In the genomic region with DNA sequence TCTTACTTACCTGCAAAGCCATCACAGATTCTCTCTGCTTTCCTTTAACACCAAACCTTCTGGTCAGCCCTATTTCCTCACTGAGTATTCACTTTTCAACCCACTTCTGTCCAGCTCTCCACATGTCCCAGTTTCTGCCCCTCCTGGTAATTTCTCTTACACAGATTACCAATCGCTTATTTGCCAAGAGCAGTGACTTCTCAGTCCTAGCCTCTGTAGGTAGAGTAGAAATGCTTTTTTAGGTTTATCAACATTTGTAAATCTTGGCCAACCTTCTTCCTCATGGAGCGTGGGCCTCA, we compare ENCODE assay signal across 13 cellular contexts. TPM values are rescaled to one million over a fixed set of nuclear protein-coding genes. Genes with fewer than 3 reads are reported as not detected.
DNase-seq lines count a peak whose midpoint lies in the region; ATAC-seq and TF ChIP-seq lines count a peak whose summit lies in the region.
"Had no signal": no experiment of that assay in that cellular context is flagged by ENCODE, and none has a peak within 500 bp of the region (broad histone marks: within the 10 kb centered on the region; RNA-seq: fewer than 3 reads in every experiment).

No MANE protein-coding gene starts in this region.

- H3K36me3 Mint-ChIP-seq in T-helper 17 cell (ENCODE audit: low read depth) (peaks cover 2% of the 10 kb centered on the region), endodermal cell (ENCODE audit: low read depth) (no peaks in the 10 kb centered on the region)

- TF ChIP-seq CTCF in right atrium auricular region (IDR thresholded peaks at IDR 0.05) (peak; percentile 7 to 35), endodermal cell (conservative IDR thresholded peaks at IDR 0.05) (peak; percentile 23), upper lobe of left lung (IDR thresholded peaks at IDR 0.05) (peak in 1 of 6 experiments; percentile 18)

- TF ChIP-seq POLR2A in upper lobe of left lung (IDR thresholded peaks at IDR 0.05), result no peak

- WGBS in right cardiac atrium, result 86% methylated on average over 2 of the region's 2 CpGs
- 94 to 100% methylated on average over 1 to 2 of the region's 2 CpGs for WGBS in endodermal cell (ENCODE audit: insufficient coverage in 1 of 2, insufficient read length in 1 of 2), 2 experiments
- 90 to 91% methylated on average over 2 of the region's 2 CpGs for WGBS in upper lobe of left lung, 2 donors

- H3K27ac ChIP-seq in right atrium auricular region (no peak overlapping the region), right cardiac atrium (ENCODE audit: low read length) (no peak overlapping the region), endodermal cell (ENCODE audit: low read depth, low read length) (no peak overlapping the region), upper lobe of left lung (no peak overlapping the region)
- H3K27ac ChIP-seq: cardiac muscle cell, lower lobe of right lung had no signal

- H3K27me3 ChIP-seq in right atrium auricular region, result no peaks in the 10 kb centered on the region
- H3K27me3 ChIP-seq in right cardiac atrium (ENCODE audit: control insufficient read depth, insufficient read depth), result no peaks in the 10 kb centered on the region
- no peaks in the 10 kb centered on the region for H3K27me3 ChIP-seq in endodermal cell (ENCODE audit: control insufficient read depth, insufficient read depth, low read length, poor library complexity, severe bottlenecking)
- H3K27me3 ChIP-seq in upper lobe of left lung, result no peaks in the 10 kb centered on the region
- H3K27me3 ChIP-seq: cardiac muscle cell had no signal

- H3K4me1 Mint-ChIP-seq in T-helper 17 cell (peaks cover 39% of the 10 kb centered on the region), endodermal cell (peaks cover 15% of the 10 kb centered on the region)

- H3K9ac ChIP-seq in endodermal cell (ENCODE audit: extremely low read depth, low read length, poor library complexity, severe bottlenecking), result no peak overlapping the region

- H3K36me3 ChIP-seq in right atrium auricular region (no peaks in the 10 kb centered on the region), endodermal cell (ENCODE audit: control insufficient read depth, insufficient read depth, low read length) (peaks cover 16% of the 10 kb centered on the region), upper lobe of left lung (no peaks in the 10 kb centered on the region)
- H3K36me3 ChIP-seq: cardiac muscle cell, lower lobe of right lung had no signal

- DNase-seq in right atrium auricular region (ENCODE audit: low spot score), result no peak
- no peak for DNase-seq in right cardiac atrium
- DNase-seq in T-helper 17 cell, result no peak
- no peak for DNase-seq in endodermal cell
- DNase-seq in DMS 273 (lab: John Stamatoyannopoulos, UW; ENCODE audit: unreplicated experiment), result no peak
- DNase-seq in upper lobe of left lung, result no peak
- no peak for DNase-seq in OCI-M1 (lab: John Stamatoyannopoulos, UW)
- no peak for DNase-seq in posterior vena cava (ENCODE audit: low spot score)
- DNase-seq: activated naive CD4-positive, alpha-beta T cell treated with anti-CD3 and anti-CD28 coated beads, Interleukin-2, amount 10 ng/mL, durations not matched to agents 7 days and 5 days; foreskin melanocyte; lower lobe of right lung; NCI-H187 treated with DMSO at 0.1 percent for 48 hours had no signal

- TF ChIP-seq EP300 in upper lobe of left lung (IDR thresholded peaks at IDR 0.05), result no peak

- no peaks in the 10 kb centered on the region for H3K27me3 Mint-ChIP-seq in T-helper 17 cell
- no peaks in the 10 kb centered on the region for H3K27me3 Mint-ChIP-seq in endodermal cell (ENCODE audit: insufficient read depth)
- H3K27me3 Mint-ChIP-seq: activated naive CD4-positive, alpha-beta T cell treated with anti-CD3 and anti-CD28 coated beads, Interleukin-2, amount 10 ng/mL, durations not matched to agents 7 days and 5 days had no signal

- intact Hi-C loops in right cardiac atrium (cut with DNase I) (loop anchor here in 2 of 4 donors (2.0 to 5.0 kb wide), 2 partner anchors 112 to 116 kb away; no protein-coding TSS in a partner anchor), posterior vena cava (cut with DNase I) (loop anchor here in 1 of 2 donors (5.0 kb wide), 1 partner anchor 117 kb away; no protein-coding TSS in a partner anchor)

- H3K4me3 ChIP-seq in right atrium auricular region (no peak overlapping the region), right cardiac atrium (ENCODE audit: low read length) (no peak overlapping the region), endodermal cell (ENCODE audit: low read length) (no peak overlapping the region), upper lobe of left lung (no peak overlapping the region)
- H3K4me3 ChIP-seq: cardiac muscle cell, lower lobe of right lung had no signal

- peaks cover 0 to 19% of the 10 kb centered on the region in 2 donors for H3K4me1 ChIP-seq in right atrium auricular region
- peaks cover 9% of the 10 kb centered on the region for H3K4me1 ChIP-seq in right cardiac atrium (ENCODE audit: control insufficient read depth, insufficient read depth, low read length)
- H3K4me1 ChIP-seq in endodermal cell (ENCODE audit: control insufficient read depth, insufficient read depth, low read length), result no peaks in the 10 kb centered on the region
- H3K4me1 ChIP-seq in upper lobe of left lung, result no peaks in the 10 kb centered on the region
- H3K4me1 ChIP-seq: lower lobe of right lung had no signal

- H3K4me3 Mint-ChIP-seq in T-helper 17 cell (peak overlapping the region; percentile 36), endodermal cell (no peak overlapping the region)
- H3K4me3 Mint-ChIP-seq: activated naive CD4-positive, alpha-beta T cell treated with anti-CD3 and anti-CD28 coated beads, Interleukin-2, amount 10 ng/mL, durations not matched to agents 7 days and 5 days had no signal

- peak overlapping the region; percentile 79 for H3K27ac Mint-ChIP-seq in T-helper 17 cell
- peak overlapping the region; percentile 80 for H3K27ac Mint-ChIP-seq in endodermal cell
- H3K27ac Mint-ChIP-seq: activated naive CD4-positive, alpha-beta T cell treated with anti-CD3 and anti-CD28 coated beads, Interleukin-2, amount 10 ng/mL, durations not matched to agents 7 days and 5 days had no signal

- H3K9me3 Mint-ChIP-seq in endodermal cell, result no peaks in the 10 kb centered on the region
- H3K9me3 Mint-ChIP-seq: activated naive CD4-positive, alpha-beta T cell treated with anti-CD3 and anti-CD28 coated beads, Interleukin-2, amount 10 ng/mL, durations not matched to agents 7 days and 5 days had no signal

- H3K9me3 ChIP-seq in right atrium auricular region, result no peaks in the 10 kb centered on the region
- no peaks in the 10 kb centered on the region for H3K9me3 ChIP-seq in right cardiac atrium (ENCODE audit: control insufficient read depth, low read length)
- H3K9me3 ChIP-seq in T-helper 17 cell (ENCODE audit: control insufficient read depth, low read length, poor library complexity, severe bottlenecking), result no peaks in the 10 kb centered on the region
- H3K9me3 ChIP-seq in endodermal cell (ENCODE audit: control insufficient read depth, low read length), result no peaks in the 10 kb centered on the region
- H3K9me3 ChIP-seq in upper lobe of left lung, result no peaks in the 10 kb centered on the region
- H3K9me3 ChIP-seq: lower lobe of right lung had no signal

- ATAC-seq in right cardiac atrium (no peak), T-helper 17 cell (no peak), upper lobe of left lung (ENCODE audit: low FRiP score in 2 of 2) (no peak)

RNA-seq across cellular contexts. Expression of gene LRRC8C, which starts 33.6 kb away (rescaled TPM):
- total RNA-seq in right atrium auricular region, result 10 to 100 TPM in 1 of 2 donors, 1 to 10 TPM in 1; 9.0 to 11.5 TPM
- total RNA-seq in right cardiac atrium, result 10 to 100 TPM in 1 of 4 donors, 1 to 10 TPM in 3; 5.9 to 10.6 (median 6.9) TPM
- polyA plus RNA-seq in right cardiac atrium, result 3.6 TPM
- total RNA-seq in T-helper 17 cell, result 10 to 100 TPM; 46.0 to 52.4 TPM
- total RNA-seq in endodermal cell, result 1 to 10 TPM; 2.5 to 5.5 TPM
- polyA plus RNA-seq in endodermal cell (2013, experiment 1 of 2), result 1.9 TPM
- polyA plus RNA-seq in endodermal cell (2013, experiment 2 of 2), result 1.9 TPM
- 10 to 100 TPM in 5 of 6 donors, 1 to 10 TPM in 1; 5.2 to 12.5 (median 11.6) TPM for total RNA-seq in upper lobe of left lung
- total RNA-seq in posterior vena cava, result 10 to 100 TPM; 10.5 to 11.9 TPM
